In genomic region chr9:110257097-110257955, GRCh38 we compare ENCODE assay signal across 8 cellular contexts. TPM values are rescaled to one million over a fixed set of nuclear protein-coding genes. Genes with fewer than 3 reads are reported as not detected.
DNase-seq lines count a peak whose midpoint lies in the region; ATAC-seq and TF ChIP-seq lines count a peak whose summit lies in the region.

No MANE protein-coding gene starts in this region.

- TF ChIP-seq EP300 in suprapubic skin (IDR thresholded peaks at IDR 0.05): no peak

- peak in 1 of 2 donors; percentile 1 for ATAC-seq in lower lobe of right lung
- no peak for ATAC-seq in GM21381 (IDR thresholded peaks at IDR 0.05; ENCODE audit: unreplicated experiment)

- CTCF ChIA-PET in RWPE1 (lab: Yijun Ruan, JAX): interaction anchor here (0.6 to 1.8 kb wide), 5 partner anchors 11 to 166 kb away, joined by 3 to 6 read pairs (median 4); no protein-coding TSS in a partner anchor

- TF ChIP-seq CTCF in RWPE1 (conservative IDR thresholded peaks at IDR 0.05; ENCODE audit: low read depth): no peak
- TF ChIP-seq CTCF in lower lobe of right lung (IDR thresholded peaks at IDR 0.05): no peak
- no peak for TF ChIP-seq CTCF in suprapubic skin (IDR thresholded peaks at IDR 0.05)

- H3K27me3 ChIP-seq in HAP-1 (ENCODE audit: low read depth): no peaks in the 10 kb centered on the region
- no peaks in the 10 kb centered on the region for H3K27me3 ChIP-seq in lower lobe of right lung (ENCODE audit: low read depth)
- H3K27me3 ChIP-seq in suprapubic skin: no peaks in the 10 kb centered on the region

- no peaks in the 10 kb centered on the region for H3K27me3 Mint-ChIP-seq in dendritic cell treated with granulocyte-macrophage colony-stimulating factor and Interleukin-4, amounts not matched to agents 40 ng/mL and 50 ng/mL, for 4 days

- no peak for TF ChIP-seq POLR2A in suprapubic skin (IDR thresholded peaks at IDR 0.05)

- peak overlapping the region; percentile 96 for H3K27ac Mint-ChIP-seq in dendritic cell treated with granulocyte-macrophage colony-stimulating factor and Interleukin-4, amounts not matched to agents 40 ng/mL and 50 ng/mL, for 4 days

- DNase-seq in G401 (ENCODE audit: low spot score) (peak; percentile 38), HAP-1 (ENCODE audit: low spot score in 2 of 2) (peak in 1 of 2 experiments; percentile 25), RWPE1 (ENCODE audit: low spot score) (no peak), lower lobe of right lung (no peak), suprapubic skin (ENCODE audit: low spot score in 2 of 2) (no peak), DMS153 (lab: John Stamatoyannopoulos, UW) (no peak)

- peaks cover 66% of the 10 kb centered on the region for H3K4me1 Mint-ChIP-seq in dendritic cell treated with granulocyte-macrophage colony-stimulating factor and Interleukin-4, amounts not matched to agents 40 ng/mL and 50 ng/mL, for 4 days (ENCODE audit: low read depth)

- 12% methylated on average over 11 of the region's 15 CpGs for WGBS in suprapubic skin

- no peaks in the 10 kb centered on the region for H3K36me3 ChIP-seq in HAP-1 (replicated peaks)
- no peaks in the 10 kb centered on the region for H3K36me3 ChIP-seq in lower lobe of right lung
- H3K36me3 ChIP-seq in suprapubic skin: no peaks in the 10 kb centered on the region

- H3K4me1 ChIP-seq in HAP-1 (peaks cover 17% of the 10 kb centered on the region), lower lobe of right lung (peaks cover 38% of the 10 kb centered on the region), suprapubic skin (peaks cover 32% of the 10 kb centered on the region)

- peak overlapping the region; percentile 84 for H3K4me3 ChIP-seq in HAP-1
- peak overlapping the region; percentile 90 for H3K4me3 ChIP-seq in lower lobe of right lung
- H3K4me3 ChIP-seq in suprapubic skin: peak overlapping the region; percentile 86

- H3K9me3 Mint-ChIP-seq in dendritic cell treated with granulocyte-macrophage colony-stimulating factor and Interleukin-4, amounts not matched to agents 40 ng/mL and 50 ng/mL, for 4 days: no peaks in the 10 kb centered on the region

- POLR2A ChIA-PET in RWPE1 (lab: Yijun Ruan, JAX; ENCODE audit: low non-redundant PET): interaction anchor here (1.0 to 1.7 kb wide), 3 partner anchors 12 to 26 kb away, joined by 3 to 7 read pairs (median 4); no protein-coding TSS in a partner anchor

- H3K27ac ChIP-seq in RWPE1 (peak overlapping the region; percentile 94), lower lobe of right lung (peak overlapping the region; percentile 95), suprapubic skin (peak overlapping the region; percentile 93)

- intact Hi-C loops in dendritic cell treated with granulocyte-macrophage colony-stimulating factor and Interleukin-4, amounts not matched to agents 40 ng/mL and 50 ng/mL, for 4 days (cut with micrococcal nuclease): loop anchor here (10.0 kb wide), 2 partner anchors 67 to 1227 kb away; partner anchors contain the start of gene ECPAS
- intact Hi-C loops in lower lobe of right lung (cut with DNase I): no loop called here

- H3K4me3 Mint-ChIP-seq in dendritic cell treated with granulocyte-macrophage colony-stimulating factor and Interleukin-4, amounts not matched to agents 40 ng/mL and 50 ng/mL, for 4 days: peak overlapping the region; percentile 98

- peaks cover 32% of the 10 kb centered on the region for H3K36me3 Mint-ChIP-seq in dendritic cell treated with granulocyte-macrophage colony-stimulating factor and Interleukin-4, amounts not matched to agents 40 ng/mL and 50 ng/mL, for 4 days (ENCODE audit: low read depth)

- in situ Hi-C loops in G401 (cut with HindIII; ENCODE audit: low sequenced_read_pairs): no loop called here
- in situ Hi-C loops in HAP-1 (cut with MboI; ENCODE audit: low sequenced_read_pairs): no loop called here

- H3K9me3 ChIP-seq in HAP-1 (no peaks in the 10 kb centered on the region), lower lobe of right lung (no peaks in the 10 kb centered on the region), suprapubic skin (no peaks in the 10 kb centered on the region)

RNA-seq across cellular contexts. Expression of gene TXN, which starts 1.0 kb away (rescaled TPM):
- total RNA-seq in G401 (2014; rRNA removed; shearing (Covaris generic)): 323 and 340 TPM in 2 replicates
- total RNA-seq in lower lobe of right lung: 170 TPM
- total RNA-seq in suprapubic skin: 100 to 1,000 TPM; 126 to 214 (median 154) TPM

RNA-seq across cellular contexts. Expression of gene C9orf152, which starts 49.4 kb away (rescaled TPM):
- total RNA-seq in G401 (2014; rRNA removed; shearing (Covaris generic)): not detected in 2 replicates
- total RNA-seq in lower lobe of right lung (26.1 TPM), suprapubic skin (10 to 100 TPM in 2 of 4 donors, 1 to 10 TPM in 2; 8.6 to 14.9 (median 10.9) TPM)
